Comparison of ENCODE assay signal across 1 cellular context in genomic region chr19:342128-342455, GRCh38.
TF ChIP-seq lines count a peak whose summit lies in the region.

No MANE protein-coding gene starts in this region.

TF ChIP-seq in IMR-90, 13 proteins besides CTCF, POLR2A, EP300 and RAD21:
- no peak for TF ChIP-seq RCOR1 (IDR thresholded peaks at IDR 0.05; ENCODE audit: insufficient replicate concordance, low read length)
- no peak for TF ChIP-seq CEBPB (IDR thresholded peaks at IDR 0.05; ENCODE audit: low read depth, low read length)
- no peak for TF ChIP-seq RFX5 (IDR thresholded peaks at IDR 0.05; ENCODE audit: low read depth, low read length)
- TF ChIP-seq NFE2L2 (IDR thresholded peaks at IDR 0.05; ENCODE audit: low read depth, low read length), result no peak
- TF ChIP-seq MAFK (IDR thresholded peaks at IDR 0.05; ENCODE audit: low read depth, low read length), result no peak
